Comparison of ENCODE assay signal across 29 cellular contexts in the genomic region with DNA sequence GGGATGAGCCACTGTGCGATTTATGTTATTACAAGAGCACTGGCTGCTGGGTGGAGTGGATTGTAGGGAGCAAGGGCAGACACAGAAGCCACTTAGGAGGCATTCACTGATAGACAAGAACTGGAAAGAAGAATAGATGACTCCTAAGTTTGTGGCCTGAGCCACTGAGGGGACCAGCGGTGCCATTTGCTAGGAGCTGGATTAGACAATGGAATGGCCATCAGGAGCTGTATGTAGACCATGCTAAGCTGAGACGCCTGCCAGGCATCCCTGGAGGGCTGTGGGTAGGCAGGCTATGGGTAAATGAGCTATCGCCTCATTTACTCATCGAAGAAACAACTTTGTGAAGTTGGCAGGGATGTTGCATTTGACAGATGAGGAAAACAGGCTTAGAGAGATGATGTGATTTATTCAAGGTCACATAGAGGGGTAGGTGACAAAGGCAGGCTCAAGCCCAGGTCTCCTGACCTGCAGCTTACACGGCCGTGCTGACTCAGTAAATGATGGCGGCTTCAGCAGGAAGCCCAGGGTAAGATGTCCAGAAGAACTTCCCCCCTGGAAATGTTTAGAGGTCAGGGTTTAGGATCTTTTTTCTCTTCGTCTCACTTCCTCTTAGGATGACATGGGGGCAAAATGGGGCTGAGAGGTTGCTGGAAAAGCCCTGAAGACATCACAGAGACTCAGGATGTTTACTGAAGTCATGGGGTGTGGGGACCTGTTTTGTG. TPM values are rescaled to one million over a fixed set of nuclear protein-coding genes. Genes with fewer than 3 reads are reported as not detected.
"Had no signal": no experiment of that assay in that cellular context is flagged by ENCODE, and none has a peak within 500 bp of the region (broad histone marks: within the 10 kb centered on the region; RNA-seq: fewer than 3 reads in every experiment).

No MANE protein-coding gene starts in this region.

- H3K36me3 ChIP-seq: adrenal gland, colonic mucosa, gastrocnemius medialis, pancreas, prostate gland, sigmoid colon, suprapubic skin, tibial artery had no signal

- H3K4me2 ChIP-seq: smooth muscle cell had no signal

- H3K4me1 ChIP-seq: colonic mucosa, prostate gland had no signal

- H3K27me3 ChIP-seq: body of pancreas had no signal

- H3K9me3 ChIP-seq: adrenal gland, body of pancreas, colonic mucosa, gastrocnemius medialis, pancreas, prostate gland, sigmoid colon, suprapubic skin, tibial artery had no signal

- H3K27ac ChIP-seq: adrenal gland, body of pancreas, colonic mucosa, gastrocnemius medialis, pancreas, prostate gland, sigmoid colon, suprapubic skin, tibial artery had no signal

- DNase-seq: activated CD4-positive, alpha-beta T cell treated with anti-CD3 and anti-CD28 coated beads for 4 hours; activated CD4-positive, alpha-beta T cell treated with anti-CD3 and anti-CD28 coated beads, Interleukin-2, amount 50 U/mL, for 4 hours; activated effector memory CD4-positive, alpha-beta T cell treated with Interleukin-2 at 50 U/mL for 16 hours; activated naive CD4-positive, alpha-beta T cell treated with Interleukin-2 at 50 U/mL for 16 hours; activated naive CD8-positive, alpha-beta T cell treated with anti-CD3 and anti-CD28 coated beads for 36 hours; activated T-cell treated with anti-CD3 and anti-CD28 coated beads for 4 hours; adrenal gland; aorta; body of pancreas; cerebellar nuclear complex; colonic mucosa; effector memory CD4-positive, alpha-beta T cell; gastrocnemius medialis; glutamatergic neuron; islet precursor cell; left cardiac atrium; mammary epithelial cell; naive B cell; nephron progenitor cell; pancreas; retina; sigmoid colon; stimulated activated CD4-positive, alpha-beta T cell treated with anti-CD3 and anti-CD28 coated beads, Interleukin-1b, Interleukin-23, amount 100 ng/mL, for 48 hours; stimulated activated naive B cell treated with anti-CD40 and anti-IgM and Interleukin-4, amounts not matched to agents 10 μg/mL and 1 μg/mL and 100 μg/mL, for 72 hours; T-helper 2 cell; tibial artery had no signal

- H3K4me3 ChIP-seq: adrenal gland, body of pancreas, colonic mucosa, gastrocnemius medialis, pancreas, prostate gland, sigmoid colon, smooth muscle cell, suprapubic skin, tibial artery had no signal

RNA-seq across cellular contexts. Expression of a gene that starts 2.8 kb away (rescaled TPM):
- total RNA-seq: body of pancreas, gastrocnemius medialis, prostate gland, sigmoid colon, smooth muscle cell had no signal
- polyA plus RNA-seq: mammary epithelial cell had no signal
